Comparison of ENCODE assay signal across 1 cellular context in the genomic region with DNA sequence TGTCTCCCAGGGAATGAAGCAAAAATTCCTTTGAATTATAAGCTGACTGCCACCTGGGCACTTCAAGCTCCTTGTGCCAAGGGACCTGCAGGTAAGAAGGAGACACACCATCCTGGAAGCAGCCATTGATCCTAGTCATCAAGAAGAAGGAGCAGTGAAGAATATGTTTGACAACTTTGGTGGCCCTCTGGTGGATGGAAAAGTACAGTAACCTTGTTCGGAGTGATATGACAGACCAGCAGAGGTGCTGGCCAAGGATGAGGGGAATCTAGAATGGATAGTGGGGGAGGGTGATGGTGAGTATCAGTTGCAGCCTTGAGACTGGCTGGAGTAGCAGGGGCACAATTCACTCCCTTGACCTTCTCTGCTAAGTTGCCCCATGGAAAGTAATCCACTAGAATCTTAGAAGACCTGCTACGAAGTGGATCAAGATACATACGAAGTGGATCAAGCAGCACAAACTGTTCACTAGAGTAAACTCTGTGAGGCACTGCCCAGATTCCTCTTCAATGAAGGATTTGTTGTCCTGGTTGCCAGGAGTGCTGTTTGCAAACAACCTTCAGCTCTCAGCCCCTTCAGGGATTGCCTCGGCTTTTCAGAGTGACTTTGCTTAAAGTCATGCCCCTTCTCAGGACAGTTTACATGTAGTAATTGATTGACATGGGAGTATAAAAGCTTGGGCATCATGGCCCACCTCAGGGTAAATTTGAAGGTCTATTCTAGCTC.
TF ChIP-seq lines count a peak whose summit lies in the region.

No MANE protein-coding gene starts in this region.

TF ChIP-seq in A549, 52 proteins besides CTCF, POLR2A, EP300 and RAD21 (continued from another document):
- TF ChIP-seq REST (IDR thresholded peaks at IDR 0.05), result no peak
- no peak for TF ChIP-seq HEYL (CRISPR knock-in tag; IDR thresholded peaks at IDR 0.05)
- TF ChIP-seq RFX5 (IDR thresholded peaks at IDR 0.05), result no peak
- no peak for TF ChIP-seq MAFK (IDR thresholded peaks at IDR 0.05; ENCODE audit: partially characterized antibody)
TF ChIP-seq in A549: peak in this region for 0.
